ENCODE assay signal across 28 cellular contexts in the genomic region with DNA sequence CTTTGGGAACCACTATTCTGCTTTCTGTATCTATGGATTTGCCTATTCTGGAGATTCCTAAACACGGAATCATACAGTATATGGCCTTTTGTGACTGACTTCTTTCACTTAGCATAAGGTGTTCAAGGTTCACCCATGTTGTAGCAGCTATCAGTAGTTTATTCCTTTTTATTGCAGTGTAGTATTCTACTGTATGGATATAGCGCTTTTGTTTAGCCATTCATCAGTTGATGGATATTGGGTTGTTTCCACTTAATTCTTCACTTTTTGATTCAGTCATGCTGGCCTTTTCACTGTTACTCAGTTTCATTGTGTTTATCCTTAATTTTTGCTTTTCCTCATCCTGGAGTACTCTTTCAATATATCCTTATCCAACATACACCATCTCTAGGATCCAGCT. TPM values are rescaled to one million over a fixed set of nuclear protein-coding genes. Genes with fewer than 3 reads are reported as not detected.
"Had no signal": no experiment of that assay in that cellular context is flagged by ENCODE, and none has a peak within 500 bp of the region (broad histone marks: within the 10 kb centered on the region; RNA-seq: fewer than 3 reads in every experiment).

No MANE protein-coding gene starts in this region.

- H3K4me1 ChIP-seq: parathyroid adenoma had no signal

- ATAC-seq: natural killer cell; psoas muscle; right cardiac atrium; right lobe of liver; stimulated activated effector memory CD8-positive, alpha-beta T cell treated with anti-CD3 and anti-CD28 coated beads, Interleukin-12 subunit alpha, Interleukin-12 subunit beta, amount 100 ng/mL, for 72 hours; stimulated activated naive B cell treated with anti-CD40 and anti-IgM and Interleukin-4, amounts not matched to agents 10 μg/mL and 1 μg/mL and 100 μg/mL, for 72 hours; upper lobe of right lung had no signal

- DNase-seq: natural killer cell; occipital lobe; ovary; posterior cingulate gyrus; psoas muscle; right cardiac atrium; right lobe of liver; sigmoid colon; small intestine; stimulated activated CD4-positive, alpha-beta T cell treated with anti-CD3 and anti-CD28 coated beads, Interleukin-15, amount 100 ng/mL, for 24 hours; stimulated activated CD4-positive, alpha-beta T cell treated with anti-CD3 and anti-CD28 coated beads, Interleukin-2, amount 100 ng/mL, for 24 hours; stimulated activated CD4-positive, alpha-beta T cell treated with anti-CD3 and anti-CD28 coated beads, Interleukin-2, amount 100 ng/mL, for 48 hours; stimulated activated CD4-positive, alpha-beta T cell treated with anti-CD3 and anti-CD28 coated beads, Interleukin-4, amount 100 ng/mL, for 24 hours; stimulated activated naive B cell treated with anti-CD40 and anti-IgM and Interleukin-4, amounts not matched to agents 10 μg/mL and 1 μg/mL and 100 μg/mL, for 72 hours; stimulated activated naive CD4-positive, alpha-beta T cell treated with Interleukin-2 at 50 U/mL for 16 hours; stomach; thyroid gland; transverse colon; upper lobe of right lung; uterus had no signal

- H3K36me3 Mint-ChIP-seq: natural killer cell; neural progenitor cell; stimulated activated effector memory CD8-positive, alpha-beta T cell treated with anti-CD3 and anti-CD28 coated beads, Interleukin-12 subunit alpha, Interleukin-12 subunit beta, amount 100 ng/mL, for 72 hours; stimulated activated naive B cell treated with anti-CD40 and anti-IgM and Interleukin-4, amounts not matched to agents 10 μg/mL and 1 μg/mL and 100 μg/mL, for 72 hours; type B pancreatic cell had no signal

- H3K36me3 ChIP-seq: neural progenitor cell, ovary, right lobe of liver, sigmoid colon, stomach, thoracic aorta, thyroid gland, transverse colon, upper lobe of right lung, uterus had no signal

- H3K9me3 ChIP-seq: ovary, psoas muscle, right lobe of liver, sigmoid colon, stomach, thoracic aorta, thyroid gland, transverse colon, upper lobe of right lung, uterus had no signal

- H3K27ac ChIP-seq: neural progenitor cell, ovary, parathyroid adenoma, psoas muscle, right lobe of liver, sigmoid colon, stomach, thoracic aorta, thyroid gland, transverse colon, upper lobe of right lung, uterus had no signal

- H3K9me3 Mint-ChIP-seq: natural killer cell; nephron; neural progenitor cell; stimulated activated effector memory CD8-positive, alpha-beta T cell treated with anti-CD3 and anti-CD28 coated beads, Interleukin-12 subunit alpha, Interleukin-12 subunit beta, amount 100 ng/mL, for 72 hours; stimulated activated naive B cell treated with anti-CD40 and anti-IgM and Interleukin-4, amounts not matched to agents 10 μg/mL and 1 μg/mL and 100 μg/mL, for 72 hours; stimulated activated naive CD8-positive, alpha-beta T cell treated with anti-CD3 and anti-CD28 coated beads, Interleukin-15, Interleukin-2, amounts not matched to agents 100 ng/mL and 50 ng/mL, for 24 hours; type B pancreatic cell had no signal

- H3K27ac Mint-ChIP-seq: natural killer cell; nephron; neural progenitor cell; progenitor cell of endocrine pancreas; stimulated activated effector memory CD8-positive, alpha-beta T cell treated with anti-CD3 and anti-CD28 coated beads, Interleukin-12 subunit alpha, Interleukin-12 subunit beta, amount 100 ng/mL, for 72 hours; stimulated activated naive B cell treated with anti-CD40 and anti-IgM and Interleukin-4, amounts not matched to agents 10 μg/mL and 1 μg/mL and 100 μg/mL, for 72 hours; stimulated activated naive CD8-positive, alpha-beta T cell treated with anti-CD3 and anti-CD28 coated beads, Interleukin-15, Interleukin-2, amounts not matched to agents 100 ng/mL and 50 ng/mL, for 24 hours; type B pancreatic cell had no signal

- H3K4me3 Mint-ChIP-seq: natural killer cell; nephron; neural progenitor cell; stimulated activated effector memory CD8-positive, alpha-beta T cell treated with anti-CD3 and anti-CD28 coated beads, Interleukin-12 subunit alpha, Interleukin-12 subunit beta, amount 100 ng/mL, for 72 hours; stimulated activated naive B cell treated with anti-CD40 and anti-IgM and Interleukin-4, amounts not matched to agents 10 μg/mL and 1 μg/mL and 100 μg/mL, for 72 hours; stimulated activated naive CD8-positive, alpha-beta T cell treated with anti-CD3 and anti-CD28 coated beads, Interleukin-15, Interleukin-2, amounts not matched to agents 100 ng/mL and 50 ng/mL, for 24 hours; type B pancreatic cell had no signal

- H3K4me3 ChIP-seq: neural progenitor cell, ovary, psoas muscle, right lobe of liver, sigmoid colon, stomach, thoracic aorta, thyroid gland, transverse colon, upper lobe of right lung, uterus had no signal

- H3K27me3 ChIP-seq: neural progenitor cell, ovary, right lobe of liver, thyroid gland had no signal

RNA-seq across cellular contexts. Expression of gene PPP4R4, which starts 5.1 kb away (rescaled TPM):
- total RNA-seq: transverse colon had no signal
